Comparison of ENCODE assay signal across 8 cellular contexts in genomic region chr15:41022487-41023090, GRCh38.
A peak's percentile ranks its signal among the peaks of the same experiment; 100 is the strongest.
DNase-seq lines count a peak whose midpoint lies in the region; ATAC-seq, FAIRE-seq and TF ChIP-seq lines count a peak whose summit lies in the region.

No MANE protein-coding gene starts in this region.

- H3K27me3 ChIP-seq in CD8-positive, alpha-beta T cell (ENCODE audit: insufficient read depth, low read length): no peaks in the 10 kb centered on the region
- H3K27me3 ChIP-seq in GM23338 (ENCODE audit: insufficient read depth): no peaks in the 10 kb centered on the region
- no peaks in the 10 kb centered on the region for H3K27me3 ChIP-seq in astrocyte (ENCODE audit: insufficient read depth, low read length)
- H3K27me3 ChIP-seq in smooth muscle cell (ENCODE audit: low read depth): no peaks in the 10 kb centered on the region

- CTCF ChIA-PET in CD8-positive, alpha-beta T cell (lab: Charles Lee): interaction anchor here (0.6 to 10.2 kb wide), 10 partner anchors 11 to 266 kb away, joined by 3 to 120 read pairs (median 4); no protein-coding TSS in a partner anchor

- no peak overlapping the region for H3K4me3 Mint-ChIP-seq in CD8-positive, alpha-beta T cell
- H3K4me3 Mint-ChIP-seq in GM23338: no peak overlapping the region
- no peak overlapping the region for H3K4me3 Mint-ChIP-seq in astrocyte (ENCODE audit: unreplicated experiment)

- H3K36me3 Mint-ChIP-seq in CD8-positive, alpha-beta T cell: peaks cover 76% of the 10 kb centered on the region
- H3K36me3 Mint-ChIP-seq in GM23338 (ENCODE audit: low read depth): peaks cover 29% of the 10 kb centered on the region
- H3K36me3 Mint-ChIP-seq in astrocyte (ENCODE audit: low read depth, unreplicated experiment): peaks cover 11% of the 10 kb centered on the region

- H3K9me2 ChIP-seq in GM23338 (ENCODE audit: insufficient read depth): no peaks in the 10 kb centered on the region

- 74% methylated on average over 5 of the region's 5 CpGs for WGBS in smooth muscle cell (ENCODE audit: low lambda C conversion rate)

- H3K9ac ChIP-seq in astrocyte (ENCODE audit: low read length) (no peak overlapping the region), smooth muscle cell (ENCODE audit: low read depth) (no peak overlapping the region)

- no peaks in the 10 kb centered on the region; the same call in 1 of the 2 replicates for H3F3A ChIP-seq in GM23338 (replicated peaks; ENCODE audit: low read depth)
- peaks cover 6% of the 10 kb centered on the region for H3F3A ChIP-seq in smooth muscle cell (ENCODE audit: low read depth)

- no peak overlapping the region for H3K27ac ChIP-seq in CD8-positive, alpha-beta T cell (ENCODE audit: low read depth, low read length)
- H3K27ac ChIP-seq in GM23338 (ENCODE audit: low read depth) (no peak overlapping the region), astrocyte (ENCODE audit: low read depth, low read length) (no peak overlapping the region), smooth muscle cell (ENCODE audit: low read depth) (no peak overlapping the region)

- FAIRE-seq in astrocyte (lab: Jason Lieb, UNC): no peak

- H3K79me2 ChIP-seq in GM23338 (replicated peaks; ENCODE audit: insufficient read depth) (no peaks in the 10 kb centered on the region), astrocyte (ENCODE audit: insufficient read depth, low read length) (no peaks in the 10 kb centered on the region), smooth muscle cell (ENCODE audit: low read depth) (no peaks in the 10 kb centered on the region)

- H3K36me3 ChIP-seq in CD8-positive, alpha-beta T cell (ENCODE audit: insufficient read depth, low read length): peaks cover 11% of the 10 kb centered on the region
- H3K36me3 ChIP-seq in GM23338 (ENCODE audit: insufficient read depth): peaks cover 36% of the 10 kb centered on the region
- H3K36me3 ChIP-seq in astrocyte (ENCODE audit: insufficient read depth, low read length): peaks cover 30% of the 10 kb centered on the region
- H3K36me3 ChIP-seq in smooth muscle cell (ENCODE audit: low read depth): no peaks in the 10 kb centered on the region

- no peaks in the 10 kb centered on the region for H3K9me3 ChIP-seq in CD8-positive, alpha-beta T cell (ENCODE audit: low read length)
- H3K9me3 ChIP-seq in astrocyte (ENCODE audit: insufficient read depth, low read depth, low read length) (no peaks in the 10 kb centered on the region), smooth muscle cell (replicated peaks; ENCODE audit: low read depth) (no peaks in the 10 kb centered on the region)

- H2AFZ ChIP-seq in GM23338 (no peak overlapping the region), astrocyte (ENCODE audit: low read depth, low read length) (no peak overlapping the region), smooth muscle cell (ENCODE audit: low read depth) (no peak overlapping the region)

- H3K4me2 ChIP-seq in GM23338 (no peak overlapping the region), astrocyte (ENCODE audit: low read length) (no peak overlapping the region), smooth muscle cell (no peak overlapping the region)

- ATAC-seq in CD8-positive, alpha-beta T cell: peak; percentile 72
- ATAC-seq in GM23338: peak; percentile 85
- no peak for ATAC-seq in HG03139 (IDR thresholded peaks at IDR 0.05; ENCODE audit: unreplicated experiment)
- ATAC-seq in HG02852 (IDR thresholded peaks at IDR 0.05; ENCODE audit: unreplicated experiment): no peak

- no peak overlapping the region for H3K4me3 ChIP-seq in CD8-positive, alpha-beta T cell (ENCODE audit: low read depth, low read length)
- no peak overlapping the region for H3K4me3 ChIP-seq in GM23338
- H3K4me3 ChIP-seq in astrocyte (ENCODE audit: insufficient read depth, low read depth, low read length): no peak overlapping the region
- H3K4me3 ChIP-seq in smooth muscle cell: no peak overlapping the region

- no peaks in the 10 kb centered on the region for H3K27me3 Mint-ChIP-seq in CD8-positive, alpha-beta T cell (ENCODE audit: low read depth)
- H3K27me3 Mint-ChIP-seq in GM23338 (ENCODE audit: insufficient read depth, low read depth, poor library complexity): no peaks in the 10 kb centered on the region
- H3K27me3 Mint-ChIP-seq in astrocyte (ENCODE audit: low read depth, unreplicated experiment): no peaks in the 10 kb centered on the region

- H3K4me1 Mint-ChIP-seq in CD8-positive, alpha-beta T cell (ENCODE audit: low read depth): peaks cover 1% of the 10 kb centered on the region
- no peaks in the 10 kb centered on the region for H3K4me1 Mint-ChIP-seq in GM23338
- H3K4me1 Mint-ChIP-seq in astrocyte (ENCODE audit: low read depth, unreplicated experiment): peaks cover 3% of the 10 kb centered on the region

- peak; percentile 1 to 51 (median 26) for DNase-seq in CD8-positive, alpha-beta T cell
- DNase-seq in GM23338 (ENCODE audit: low spot score) (peak; percentile 71), RPMI7951 (ENCODE audit: low read depth) (peak; percentile 61), astrocyte (ENCODE audit: low read depth) (peak; percentile 23), hepatic stellate cell (ENCODE audit: low spot score) (peak; percentile 48), smooth muscle cell (lab: John Stamatoyannopoulos, UW; ENCODE audit: unreplicated experiment) (no peak)

- intact Hi-C loops in CD8-positive, alpha-beta T cell (cut with DNase I, micrococcal nuclease): loop anchor here (1.0 kb wide), 2 partner anchors 118 to 163 kb away; no protein-coding TSS in a partner anchor

- no peaks in the 10 kb centered on the region for H3K9me3 Mint-ChIP-seq in CD8-positive, alpha-beta T cell
- H3K9me3 Mint-ChIP-seq in GM23338 (no peaks in the 10 kb centered on the region), astrocyte (ENCODE audit: unreplicated experiment) (no peaks in the 10 kb centered on the region)

- peak; percentile 66 for TF ChIP-seq CTCF in CD8-positive, alpha-beta T cell (IDR thresholded peaks at IDR 0.05)
- TF ChIP-seq CTCF in GM23338 (conservative IDR thresholded peaks at IDR 0.05; ENCODE audit: low read depth in 2 of 2) (peak; percentile 71 to 84), astrocyte (IDR thresholded peaks at IDR 0.05; ENCODE audit: insufficient read depth, low read depth, low read length) (peak; percentile 80), smooth muscle cell (IDR thresholded peaks at IDR 0.05; ENCODE audit: borderline replicate concordance, insufficient read depth, poor library complexity, severe bottlenecking) (peak; percentile 63)

- POLR2A ChIA-PET in CD8-positive, alpha-beta T cell (lab: Charles Lee): interaction anchor here (0.6 kb wide), 1 partner anchor 164 kb away, joined by 4 read pairs; no protein-coding TSS in a partner anchor

- no peak overlapping the region for H3K27ac Mint-ChIP-seq in CD8-positive, alpha-beta T cell
- H3K27ac Mint-ChIP-seq in GM23338 (no peak overlapping the region), astrocyte (ENCODE audit: unreplicated experiment) (no peak overlapping the region)

- H4K20me1 ChIP-seq in GM23338 (replicated peaks; ENCODE audit: insufficient read depth) (peaks cover 30% of the 10 kb centered on the region; the same call in 1 of the 2 replicates), astrocyte (ENCODE audit: insufficient read depth, low read length) (peaks cover 31% of the 10 kb centered on the region), smooth muscle cell (ENCODE audit: low read depth) (peaks cover 3% of the 10 kb centered on the region)

- no peaks in the 10 kb centered on the region for H3K4me1 ChIP-seq in CD8-positive, alpha-beta T cell (ENCODE audit: insufficient read depth, low read length)
- no peaks in the 10 kb centered on the region for H3K4me1 ChIP-seq in GM23338 (ENCODE audit: insufficient read depth)
- peaks cover 7% of the 10 kb centered on the region for H3K4me1 ChIP-seq in astrocyte (ENCODE audit: insufficient read depth, low read length)
- H3K4me1 ChIP-seq in smooth muscle cell (ENCODE audit: low read depth): no peaks in the 10 kb centered on the region

TF ChIP-seq in GM23338, 12 proteins besides CTCF, POLR2A, EP300 and RAD21 (continues in another document):
- TF ChIP-seq NANOG (IDR thresholded peaks at IDR 0.05; ENCODE audit: borderline replicate concordance) (no peak), EZH2phosphoT487 (IDR thresholded peaks at IDR 0.05; ENCODE audit: unreplicated experiment) (no peak), REST (IDR thresholded peaks at IDR 0.05; ENCODE audit: unreplicated experiment) (no peak), STAT1 (IDR thresholded peaks at IDR 0.05; ENCODE audit: unreplicated experiment) (no peak), ETS1 (IDR thresholded peaks at IDR 0.05) (no peak), EZH2 (IDR thresholded peaks at IDR 0.05; ENCODE audit: low read depth, unreplicated experiment) (no peak), ZNF114 (CRISPR knock-in tag; IDR thresholded peaks at IDR 0.05) (no peak)

Comparison
In these comparisons a context has a peak if more than half of its experiments do, and no peak if none do; other contexts are left out.
1. ATAC-seq: peak in CD8-positive, alpha-beta T cell (single experiment) and GM23338 (single experiment); none in HG03139 (single experiment) and HG02852 (single experiment).
2. Peak in every context shown above with its lines, with median percentiles within 50 percentile points of each other: CTCF ChIP-seq.